ENCODE assay signal across 8 cellular contexts in genomic region chr7:152436279-152437147, GRCh38. TPM values are rescaled to one million over a fixed set of nuclear protein-coding genes. Genes with fewer than 3 reads are reported as not detected.
A peak's percentile ranks its signal among the peaks of the same experiment; 100 is the strongest.
DNase-seq lines count a peak whose midpoint lies in the region; ATAC-seq and TF ChIP-seq lines count a peak whose summit lies in the region.

No MANE protein-coding gene starts in this region.

- H3K36me3 Mint-ChIP-seq in T-helper 1 cell treated with Interleukin-12 subunit alpha and Interleukin-12 subunit beta and Interleukin-4 antibody, amounts not matched to agents 30 μg/mL and 1 μg/mL, for 36 hours (ENCODE audit: low read depth): no peaks in the 10 kb centered on the region

- H3K4me3 Mint-ChIP-seq in T-helper 1 cell treated with Interleukin-12 subunit alpha and Interleukin-12 subunit beta and Interleukin-4 antibody, amounts not matched to agents 30 μg/mL and 1 μg/mL, for 36 hours: peak overlapping the region; percentile 64

- peaks cover 0 to 22% of the 10 kb centered on the region in 2 donors for H3K4me1 ChIP-seq in right atrium auricular region
- peaks cover 30% of the 10 kb centered on the region for H3K4me1 ChIP-seq in psoas muscle
- no peaks in the 10 kb centered on the region for H3K4me1 ChIP-seq in urinary bladder (ENCODE audit: insufficient read depth)

- peaks cover 23% of the 10 kb centered on the region for H3K4me1 Mint-ChIP-seq in T-helper 1 cell treated with Interleukin-12 subunit alpha and Interleukin-12 subunit beta and Interleukin-4 antibody, amounts not matched to agents 30 μg/mL and 1 μg/mL, for 36 hours (ENCODE audit: low read depth)

- H3K27ac ChIP-seq in angular gyrus (ENCODE audit: low read depth, low read length) (peak overlapping the region; percentile 90), right atrium auricular region (peak overlapping the region; percentile 97 to 98), psoas muscle (peak overlapping the region; percentile 94), urinary bladder (ENCODE audit: low read depth) (peak overlapping the region; percentile 97)

- DNase-seq in NCI-H1417 treated with DMSO at 0.1 percent for 48 hours (lab: John Stamatoyannopoulos, UW) (peak; percentile 55), right atrium auricular region (ENCODE audit: low spot score) (peak; percentile 92), psoas muscle (peak; percentile 96 to 98)

- H3K36me3 ChIP-seq in right atrium auricular region: no peaks in the 10 kb centered on the region
- no peaks in the 10 kb centered on the region for H3K36me3 ChIP-seq in psoas muscle (ENCODE audit: insufficient read depth in 1 of 2, low read depth in 1 of 2)
- no peaks in the 10 kb centered on the region for H3K36me3 ChIP-seq in urinary bladder (ENCODE audit: insufficient read depth)

- H3K9me3 Mint-ChIP-seq in T-helper 1 cell treated with Interleukin-12 subunit alpha and Interleukin-12 subunit beta and Interleukin-4 antibody, amounts not matched to agents 30 μg/mL and 1 μg/mL, for 36 hours: no peaks in the 10 kb centered on the region

- H3K9me3 ChIP-seq in right atrium auricular region (no peaks in the 10 kb centered on the region), psoas muscle (no peaks in the 10 kb centered on the region)

- TF ChIP-seq CTCF in GM12875 (IDR thresholded peaks at IDR 0.05; ENCODE audit: borderline replicate concordance, insufficient read depth, low read depth, low read length) (no peak), right atrium auricular region (IDR thresholded peaks at IDR 0.05) (no peak), psoas muscle (IDR thresholded peaks at IDR 0.05) (no peak)

- H3K27me3 Mint-ChIP-seq in T-helper 1 cell treated with Interleukin-12 subunit alpha and Interleukin-12 subunit beta and Interleukin-4 antibody, amounts not matched to agents 30 μg/mL and 1 μg/mL, for 36 hours (ENCODE audit: low read depth): peaks cover 9% of the 10 kb centered on the region

- intact Hi-C loops in psoas muscle (cut with DNase I): loop anchor here in 1 of 2 donors (2.0 kb wide), 1 partner anchor 26 kb away; no protein-coding TSS in a partner anchor

- peak overlapping the region; percentile 74 for H3K4me3 ChIP-seq in GM12875 (ENCODE audit: low read depth, low read length)
- H3K4me3 ChIP-seq in right atrium auricular region: peak overlapping the region; percentile 80
- H3K4me3 ChIP-seq in psoas muscle: peak overlapping the region; percentile 74
- H3K4me3 ChIP-seq in urinary bladder (ENCODE audit: low read depth, low read length): peak overlapping the region; percentile 68

- H3K27me3 ChIP-seq in right atrium auricular region (no peaks in the 10 kb centered on the region), psoas muscle (ENCODE audit: insufficient read depth in 3 of 3, low read length in 2 of 3) (no peaks in the 10 kb centered on the region)

- ATAC-seq in HG02759 (IDR thresholded peaks at IDR 0.05; ENCODE audit: unreplicated experiment) (peak; percentile 55), psoas muscle (peak; percentile 83 to 92 (median 90))

- WGBS in psoas muscle, 3 donors: 0% methylated on average over 45 to 118 of the region's 118 CpGs
- under 1% methylated on average over 107 of the region's 118 CpGs for WGBS in urinary bladder

- peak overlapping the region; percentile 85 for H3K27ac Mint-ChIP-seq in T-helper 1 cell treated with Interleukin-12 subunit alpha and Interleukin-12 subunit beta and Interleukin-4 antibody, amounts not matched to agents 30 μg/mL and 1 μg/mL, for 36 hours

RNA-seq across cellular contexts. Expression of gene KMT2C, which starts 0.7 kb away (rescaled TPM):
- 10 to 100 TPM; 36.5 to 37.3 TPM for total RNA-seq in right atrium auricular region
- 10 to 100 TPM; 45.7 to 82.3 (median 62.6) TPM for total RNA-seq in psoas muscle
- 10 to 100 TPM in 1 of 3 donors, 1 to 10 TPM in 2; 5.8 to 24.9 (median 8.8) TPM for polyA plus RNA-seq in psoas muscle
- total RNA-seq in urinary bladder: 105 TPM
- 16.5 TPM for polyA plus RNA-seq in urinary bladder

Comparison
In these comparisons a context has a peak if more than half of its experiments do, and no peak if none do; other contexts are left out.
1. Peak in every context shown above with its lines: DNase-seq, ATAC-seq, H3K4me3 ChIP-seq and H3K27ac ChIP-seq.